ENCODE assay signal across 16 cellular contexts in genomic region chr17:38609280-38610031, GRCh38.
DNase-seq lines count a peak whose midpoint lies in the region; ATAC-seq and TF ChIP-seq lines count a peak whose summit lies in the region.
"Had no signal": no experiment of that assay in that cellular context is flagged by ENCODE, and none has a peak within 500 bp of the region (broad histone marks: within the 10 kb centered on the region; RNA-seq: fewer than 3 reads in every experiment).

No MANE protein-coding gene starts in this region.

- no peak overlapping the region for H3K9ac ChIP-seq in MM.1S (ENCODE audit: low read length)

- H3K4me2 ChIP-seq in MM.1S (ENCODE audit: low read depth, low read length): no peak overlapping the region

- H3K27ac ChIP-seq in MM.1S (ENCODE audit: low read length): no peak overlapping the region
- H3K27ac ChIP-seq: pancreas had no signal

- no peak overlapping the region for H2AFZ ChIP-seq in MM.1S (ENCODE audit: low read length)

- ATAC-seq in HG02973 (IDR thresholded peaks at IDR 0.05; ENCODE audit: unreplicated experiment) (no peak), HG03342 (IDR thresholded peaks at IDR 0.05; ENCODE audit: unreplicated experiment) (no peak), GM19467 (IDR thresholded peaks at IDR 0.05; ENCODE audit: unreplicated experiment) (no peak)
- ATAC-seq: left ventricle myocardium superior, pancreas had no signal

- no peaks in the 10 kb centered on the region for H3F3A ChIP-seq in MM.1S (ENCODE audit: insufficient read depth, low read length)

- peaks cover 51% of the 10 kb centered on the region for H3K27me3 ChIP-seq in MM.1S (replicated peaks; ENCODE audit: insufficient read depth, low read length)
- H3K27me3 ChIP-seq: pancreas had no signal

- TF ChIP-seq CTCF in MM.1S (IDR thresholded peaks at IDR 0.05; ENCODE audit: low read length) (no peak), choroid plexus epithelial cell (conservative IDR thresholded peaks at IDR 0.05; ENCODE audit: low read depth, low read length) (peak; percentile 6)

- H3K4me1 ChIP-seq in MM.1S (ENCODE audit: low read length): 0 out of 2 replicates have a peak, but pooled peaks cover 6% of the 10 kb centered on the region

- H3K36me3 ChIP-seq in MM.1S (replicated peaks; ENCODE audit: insufficient read depth, low read length): no peaks in the 10 kb centered on the region
- H3K36me3 ChIP-seq: pancreas had no signal

- no peaks in the 10 kb centered on the region for H3K9me3 ChIP-seq in MM.1S (replicated peaks; ENCODE audit: insufficient read depth, low read length)
- H3K9me3 ChIP-seq: pancreas had no signal

- no peak overlapping the region for H3K4me3 ChIP-seq in MM.1S (ENCODE audit: low read length)
- no peak overlapping the region for H3K4me3 ChIP-seq in choroid plexus epithelial cell (ENCODE audit: low read depth, low read length)
- H3K4me3 ChIP-seq: pancreas had no signal

- DNase-seq in ELF-1 (ENCODE audit: low read depth, low spot score): peak; percentile 98
- peak; percentile 3 for DNase-seq in MM.1S
- no peak for DNase-seq in choroid plexus epithelial cell (ENCODE audit: low read depth)
- peak; percentile 79 for DNase-seq in iPS-NIHi7 (ENCODE audit: extremely low spot score)
- DNase-seq in kidney glomerular epithelial cell (lab: John Stamatoyannopoulos, UW): no peak
- DNase-seq: activated CD4-positive, CD25-positive, alpha-beta regulatory T cell treated with anti-CD3 and anti-CD28 coated beads, Interleukin-2, amount 50 U/mL, for 72 hours; CD4-positive, alpha-beta T cell; effector CD4-positive, alpha-beta T cell; left ventricle myocardium superior; SIG-M5; stimulated activated CD4-positive, alpha-beta T cell treated with anti-CD3 and anti-CD28 coated beads, Interleukin-4, amount 100 ng/mL, for 1 hour; T-helper 2 cell had no signal

- no peaks in the 10 kb centered on the region for H3K79me2 ChIP-seq in MM.1S (ENCODE audit: low read length)

- H4K20me1 ChIP-seq in MM.1S (ENCODE audit: insufficient read depth, low read length): no peaks in the 10 kb centered on the region

- no peaks in the 10 kb centered on the region for H3K9me2 ChIP-seq in MM.1S (replicated peaks; ENCODE audit: insufficient read depth, low read length)

Comparison
In these comparisons a context has a peak if more than half of its experiments do, and no peak if none do; other contexts are left out.
1. DNase-seq: peak in ELF-1 (single experiment), MM.1S (single experiment) and iPS-NIHi7 (single experiment); none in choroid plexus epithelial cell (single experiment) and kidney glomerular epithelial cell (single experiment).